Comparison of ENCODE assay signal across 24 cellular contexts in genomic region chr9:99637640-99638039, GRCh38.
"Had no signal": no experiment of that assay in that cellular context is flagged by ENCODE, and none has a peak within 500 bp of the region (broad histone marks: within the 10 kb centered on the region; RNA-seq: fewer than 3 reads in every experiment).

No MANE protein-coding gene starts in this region.

- H3K27me3 ChIP-seq: esophagus muscularis mucosa, gastrocnemius medialis, heart right ventricle, right lobe of liver, spleen, testis, tibial nerve, upper lobe of right lung, vagina had no signal

- H3K4me1 ChIP-seq: esophagus muscularis mucosa, gastrocnemius medialis, psoas muscle, right lobe of liver, testis, tibial nerve, upper lobe of right lung, vagina had no signal

- H3K36me3 ChIP-seq: esophagus muscularis mucosa, gastrocnemius medialis, heart right ventricle, right lobe of liver, spleen, tibial nerve, upper lobe of right lung, vagina had no signal

- DNase-seq: effector memory CD8-positive, alpha-beta T cell; gastrocnemius medialis; heart right ventricle; hypothalamus; islet precursor cell; mammary epithelial cell; naive thymus-derived CD4-positive, alpha-beta T cell; nephron progenitor cell; psoas muscle; retina; right lobe of liver; spleen; stimulated activated CD4-positive, alpha-beta T cell treated with anti-CD3 and anti-CD28 coated beads, Interleukin-15, amount 100 ng/mL, for 24 hours; stimulated activated CD4-positive, alpha-beta T cell treated with anti-CD3 and anti-CD28 coated beads, Interleukin-1b, Interleukin-23, amount 100 ng/mL, for 48 hours; stimulated activated CD4-positive, alpha-beta T cell treated with anti-CD3 and anti-CD28 coated beads, Interleukin-4, amount 100 ng/mL, for 24 hours; stimulated activated naive CD8-positive, alpha-beta T cell treated with anti-CD3 and anti-CD28 coated beads, Interleukin-15, amount 100 ng/mL, for 72 hours; testis; upper lobe of right lung had no signal

- ATAC-seq: effector memory CD8-positive, alpha-beta T cell; gastrocnemius medialis; heart right ventricle; left lobe of liver; naive thymus-derived CD4-positive, alpha-beta T cell; psoas muscle; right lobe of liver; stimulated activated memory B cell treated with anti-CD40 and anti-IgM and Interleukin-4, amounts not matched to agents 10 μg/mL and 1 μg/mL and 100 μg/mL, for 72 hours; stimulated activated naive CD8-positive, alpha-beta T cell treated with anti-CD3 and anti-CD28 coated beads, Interleukin-15, amount 100 ng/mL, for 72 hours; upper lobe of right lung had no signal

- H3K27ac ChIP-seq: epithelial cell of prostate, esophagus muscularis mucosa, gastrocnemius medialis, heart right ventricle, psoas muscle, right lobe of liver, spleen, testis, tibial nerve, upper lobe of right lung, vagina had no signal

- H3K4me3 ChIP-seq: esophagus muscularis mucosa, gastrocnemius medialis, heart right ventricle, psoas muscle, right lobe of liver, spleen, testis, tibial nerve, upper lobe of right lung, vagina had no signal

- H3K9me3 ChIP-seq: gastrocnemius medialis, right lobe of liver, testis, upper lobe of right lung, vagina had no signal
